1 cellular context compared by ENCODE assay signal in genomic region chr1:100037665-100038400, GRCh38.
A peak's percentile ranks its signal among the peaks of the same experiment; 100 is the strongest.
TF ChIP-seq lines count a peak whose summit lies in the region.

No MANE protein-coding gene starts in this region.

TF ChIP-seq in HepG2, 621 proteins besides CTCF, POLR2A, EP300 and RAD21 (continued from another document and continues in another):
- no peak for TF ChIP-seq PRDM10 (CRISPR knock-in tag; IDR thresholded peaks at IDR 0.05; ENCODE audit: low read depth)
- no peak for TF ChIP-seq PLSCR1 (CRISPR knock-in tag; IDR thresholded peaks at IDR 0.05; ENCODE audit: borderline replicate concordance)
- TF ChIP-seq KDM2A (CRISPR knock-in tag; IDR thresholded peaks at IDR 0.05; ENCODE audit: borderline replicate concordance, low read depth) = peak; percentile 95
- peak; percentile 91 for TF ChIP-seq ZNF407 (CRISPR knock-in tag; IDR thresholded peaks at IDR 0.05; ENCODE audit: not compliant biosample characterization)
- TF ChIP-seq ZNF33A (CRISPR knock-in tag; IDR thresholded peaks at IDR 0.05; ENCODE audit: borderline replicate concordance) = no peak
- no peak for TF ChIP-seq ZNF850 (CRISPR knock-in tag; conservative IDR thresholded peaks at IDR 0.05)
- no peak for TF ChIP-seq HDAC6 (IDR thresholded peaks at IDR 0.05; ENCODE audit: low read depth, low read length)
- TF ChIP-seq, protein P1, sequence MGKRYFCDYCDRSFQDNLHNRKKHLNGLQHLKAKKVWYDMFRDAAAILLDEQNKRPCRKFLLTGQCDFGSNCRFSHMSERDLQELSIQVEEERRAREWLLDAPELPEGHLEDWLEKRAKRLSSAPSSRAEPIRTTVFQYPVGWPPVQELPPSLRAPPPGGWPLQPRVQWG (CRISPR knock-in tag; IDR thresholded peaks at IDR 0.05; ENCODE audit: borderline replicate concordance, low read depth) = no peak
- no peak for TF ChIP-seq CHCHD3 (CRISPR knock-in tag; IDR thresholded peaks at IDR 0.05)
- TF ChIP-seq HOXA9 (CRISPR knock-in tag; IDR thresholded peaks at IDR 0.05; ENCODE audit: borderline replicate concordance) = 0 out of 2 replicates have a peak, but pooled peaks have one; percentile 69
- no peak for TF ChIP-seq ZNF510 (CRISPR knock-in tag; IDR thresholded peaks at IDR 0.05; ENCODE audit: low read depth)
- TF ChIP-seq TCF7 (IDR thresholded peaks at IDR 0.05; ENCODE audit: low read depth) = no peak
- TF ChIP-seq ZNF7 (CRISPR knock-in tag; IDR thresholded peaks at IDR 0.05) = no peak
- TF ChIP-seq ZBTB7B (CRISPR knock-in tag; IDR thresholded peaks at IDR 0.05) = peak; percentile 25; the same call in 1 of the 2 replicates
- TF ChIP-seq KLF11 (CRISPR knock-in tag; IDR thresholded peaks at IDR 0.05) = no peak
- TF ChIP-seq NFATC3 (CRISPR knock-in tag; IDR thresholded peaks at IDR 0.05) = no peak
- no peak for TF ChIP-seq ELF4 (CRISPR knock-in tag; IDR thresholded peaks at IDR 0.05; ENCODE audit: borderline replicate concordance)
- peak; percentile 55; the same call in 1 of the 2 replicates for TF ChIP-seq KLF9 (CRISPR knock-in tag; IDR thresholded peaks at IDR 0.05; ENCODE audit: low read depth)
- TF ChIP-seq ATF7 (IDR thresholded peaks at IDR 0.05) = no peak
- TF ChIP-seq ATF7 (CRISPR knock-in tag; IDR thresholded peaks at IDR 0.05) = no peak
- peak; percentile 48; the same call in 1 of the 2 replicates for TF ChIP-seq SMAD3 (CRISPR knock-in tag; IDR thresholded peaks at IDR 0.05)
- TF ChIP-seq, protein P2, sequence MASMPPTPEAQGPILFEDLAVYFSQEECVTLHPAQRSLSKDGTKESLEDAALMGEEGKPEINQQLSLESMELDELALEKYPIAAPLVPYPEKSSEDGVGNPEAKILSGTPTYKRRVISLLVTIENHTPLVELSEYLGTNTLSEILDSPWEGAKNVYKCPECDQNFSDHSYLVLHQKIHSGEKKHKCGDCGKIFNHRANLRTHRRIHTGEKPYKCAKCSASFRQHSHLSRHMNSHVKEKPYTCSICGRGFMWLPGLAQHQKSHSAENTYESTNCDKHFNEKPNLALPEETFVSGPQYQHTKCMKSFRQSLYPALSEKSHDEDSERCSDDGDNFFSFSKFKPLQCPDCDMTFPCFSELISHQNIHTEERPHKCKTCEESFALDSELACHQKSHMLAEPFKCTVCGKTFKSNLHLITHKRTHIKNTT (CRISPR knock-in tag; IDR thresholded peaks at IDR 0.05) = no peak
- no peak for TF ChIP-seq ZNF672 (CRISPR knock-in tag; IDR thresholded peaks at IDR 0.05)
- 0 out of 2 replicates have a peak, but pooled peaks have one; percentile 48 for TF ChIP-seq IRX3 (CRISPR knock-in tag; IDR thresholded peaks at IDR 0.05; ENCODE audit: borderline replicate concordance, low read depth)
- TF ChIP-seq ZNF160 (CRISPR knock-in tag; IDR thresholded peaks at IDR 0.05) = peak; percentile 86; the same call in 1 of the 2 replicates
- no peak for TF ChIP-seq EEA1 (CRISPR knock-in tag; IDR thresholded peaks at IDR 0.05; ENCODE audit: borderline replicate concordance)
- TF ChIP-seq ZNF335 (CRISPR knock-in tag; IDR thresholded peaks at IDR 0.05) = peak; percentile 36; the same call in 1 of the 2 replicates
- TF ChIP-seq, protein P3, sequence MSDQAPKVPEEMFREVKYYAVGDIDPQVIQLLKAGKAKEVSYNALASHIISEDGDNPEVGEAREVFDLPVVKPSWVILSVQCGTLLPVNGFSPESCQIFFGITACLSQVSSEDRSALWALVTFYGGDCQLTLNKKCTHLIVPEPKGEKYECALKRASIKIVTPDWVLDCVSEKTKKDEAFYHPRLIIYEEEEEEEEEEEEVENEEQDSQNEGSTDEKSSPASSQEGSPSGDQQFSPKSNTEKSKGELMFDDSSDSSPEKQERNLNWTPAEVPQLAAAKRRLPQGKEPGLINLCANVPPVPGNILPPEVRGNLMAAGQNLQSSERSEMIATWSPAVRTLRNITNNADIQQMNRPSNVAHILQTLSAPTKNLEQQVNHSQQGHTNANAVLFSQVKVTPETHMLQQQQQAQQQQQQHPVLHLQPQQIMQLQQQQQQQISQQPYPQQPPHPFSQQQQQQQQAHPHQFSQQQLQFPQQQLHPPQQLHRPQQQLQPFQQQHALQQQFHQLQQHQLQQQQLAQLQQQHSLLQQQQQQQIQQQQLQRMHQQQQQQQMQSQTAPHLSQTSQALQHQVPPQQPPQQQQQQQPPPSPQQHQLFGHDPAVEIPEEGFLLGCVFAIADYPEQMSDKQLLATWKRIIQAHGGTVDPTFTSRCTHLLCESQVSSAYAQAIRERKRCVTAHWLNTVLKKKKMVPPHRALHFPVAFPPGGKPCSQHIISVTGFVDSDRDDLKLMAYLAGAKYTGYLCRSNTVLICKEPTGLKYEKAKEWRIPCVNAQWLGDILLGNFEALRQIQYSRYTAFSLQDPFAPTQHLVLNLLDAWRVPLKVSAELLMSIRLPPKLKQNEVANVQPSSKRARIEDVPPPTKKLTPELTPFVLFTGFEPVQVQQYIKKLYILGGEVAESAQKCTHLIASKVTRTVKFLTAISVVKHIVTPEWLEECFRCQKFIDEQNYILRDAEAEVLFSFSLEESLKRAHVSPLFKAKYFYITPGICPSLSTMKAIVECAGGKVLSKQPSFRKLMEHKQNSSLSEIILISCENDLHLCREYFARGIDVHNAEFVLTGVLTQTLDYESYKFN (CRISPR knock-in tag; conservative IDR thresholded peaks at IDR 0.05) = peak; percentile 24; the same call in 1 of the 2 replicates
- TF ChIP-seq ISX (CRISPR knock-in tag; conservative IDR thresholded peaks at IDR 0.05) = no peak
- no peak for TF ChIP-seq TP53 (CRISPR knock-in tag; conservative IDR thresholded peaks at IDR 0.05)
- TF ChIP-seq ZNF800 (CRISPR knock-in tag; IDR thresholded peaks at IDR 0.05) = no peak
- peak; percentile 55; the same call in 1 of the 2 replicates for TF ChIP-seq FOXK1 (CRISPR knock-in tag; IDR thresholded peaks at IDR 0.05; ENCODE audit: borderline replicate concordance, low read depth)
- TF ChIP-seq SOX6 (IDR thresholded peaks at IDR 0.05) = no peak
- peak; percentile 55 for TF ChIP-seq SOX6 (CRISPR knock-in tag; IDR thresholded peaks at IDR 0.05)
- TF ChIP-seq RFX3 (CRISPR knock-in tag; IDR thresholded peaks at IDR 0.05) = no peak
- TF ChIP-seq ZNF629 (CRISPR knock-in tag; conservative IDR thresholded peaks at IDR 0.05) = peak; percentile 25; the same call in 1 of the 2 replicates
- 0 out of 2 replicates have a peak, but pooled peaks have one; percentile 25 for TF ChIP-seq ZNF691 (CRISPR knock-in tag; IDR thresholded peaks at IDR 0.05; ENCODE audit: borderline replicate concordance, low read depth)
- no peak for TF ChIP-seq ZNF577 (CRISPR knock-in tag; IDR thresholded peaks at IDR 0.05; ENCODE audit: borderline replicate concordance, low read depth)
- 0 out of 2 replicates have a peak, but pooled peaks have one; percentile 71 for TF ChIP-seq ZNF703 (CRISPR knock-in tag; IDR thresholded peaks at IDR 0.05; ENCODE audit: borderline replicate concordance)
